8 cellular contexts compared by ENCODE assay signal in genomic region chr14:90381011-90381790, GRCh38. TPM values are rescaled to one million over a fixed set of nuclear protein-coding genes. Genes with fewer than 3 reads are reported as not detected.
DNase-seq lines count a peak whose midpoint lies in the region; ATAC-seq, FAIRE-seq and TF ChIP-seq lines count a peak whose summit lies in the region.

No MANE protein-coding gene starts in this region.

- no peaks in the 10 kb centered on the region for H3K36me3 Mint-ChIP-seq in HFFc6 (ENCODE audit: low read depth)

- DNase-seq in G401 (ENCODE audit: low spot score) (peak; percentile 85), NCI-H526 (lab: John Stamatoyannopoulos, UW) (peak; percentile 89 to 91), fibroblast of the aortic adventitia (ENCODE audit: low read depth) (peak; percentile 35), occipital lobe (lab: John Stamatoyannopoulos, UW) (peak; percentile 64), RCC 7860 (ENCODE audit: low spot score) (no peak), HFFc6 (no peak)

- H3K4me3 Mint-ChIP-seq in HFFc6, result no peak overlapping the region

- FAIRE-seq in RCC 7860 (lab: Jason Lieb, UNC), result no peak

- no peaks in the 10 kb centered on the region for H3K4me1 Mint-ChIP-seq in HFFc6 (ENCODE audit: low read depth)

- no peak for ATAC-seq in GM21619 (IDR thresholded peaks at IDR 0.05; ENCODE audit: unreplicated experiment)
- ATAC-seq in HG03280 (IDR thresholded peaks at IDR 0.05; ENCODE audit: unreplicated experiment), result no peak

- no peaks in the 10 kb centered on the region; the same call in 1 of the 2 replicates for H3K27me3 Mint-ChIP-seq in HFFc6 (ENCODE audit: insufficient read depth)

- no peak overlapping the region for H3K27ac Mint-ChIP-seq in HFFc6

- H3K9me3 Mint-ChIP-seq in HFFc6, result no peaks in the 10 kb centered on the region

- in situ Hi-C loops in G401 (cut with HindIII; ENCODE audit: low sequenced_read_pairs), result no loop called here

- no peak for TF ChIP-seq CTCF in fibroblast of the aortic adventitia (IDR thresholded peaks at IDR 0.05; ENCODE audit: insufficient read depth, low read length)
- no peak for TF ChIP-seq CTCF in HFFc6 (IDR thresholded peaks at IDR 0.05)

- H3K4me3 ChIP-seq in fibroblast of the aortic adventitia (ENCODE audit: low read depth, low read length), result no peak overlapping the region

RNA-seq across cellular contexts. Expression of gene CALM1, which starts 15.6 kb away (rescaled TPM):
- 159 and 239 TPM in 2 replicates for total RNA-seq in G401 (2014; rRNA removed; shearing (Covaris generic))
- total RNA-seq in fibroblast of the aortic adventitia (ENCODE audit: low replicate concordance), result 342 and 589 TPM in 2 replicates
- 1,332 TPM for total RNA-seq in occipital lobe
- total RNA-seq in HFFc6 (2021; fragmentation: NEBNext Ultra II Directional; extraction: Animal tissue kit (Norgen Biotek cat#: 25700)), result 100 to 1,000 TPM; 333 to 429 (median 403) TPM

RNA-seq across cellular contexts. Expression of gene NRDE2, which starts 49.5 kb away (rescaled TPM):
- total RNA-seq in G401 (2014; rRNA removed; shearing (Covaris generic)), result 15.4 and 18.1 TPM in 2 replicates
- total RNA-seq in fibroblast of the aortic adventitia (ENCODE audit: low replicate concordance) (11.2 and 21.0 TPM in 2 replicates), occipital lobe (20.1 TPM)
- 10 to 100 TPM in 3 of 6 experiments, 1 to 10 TPM in 3; 7.9 to 12.1 (median 9.8) TPM for total RNA-seq in HFFc6 (2021; fragmentation: NEBNext Ultra II Directional; extraction: Animal tissue kit (Norgen Biotek cat#: 25700))

Comparison
In these comparisons a context has a peak if more than half of its experiments do, and no peak if none do; other contexts are left out.
1. DNase-seq: peak in G401 (single experiment), NCI-H526 (2 of 2), fibroblast of the aortic adventitia (single experiment) and occipital lobe (single experiment); none in RCC 7860 (single experiment) and HFFc6 (single experiment).